Comparison of ENCODE assay signal across 1 cellular context in the genomic region with DNA sequence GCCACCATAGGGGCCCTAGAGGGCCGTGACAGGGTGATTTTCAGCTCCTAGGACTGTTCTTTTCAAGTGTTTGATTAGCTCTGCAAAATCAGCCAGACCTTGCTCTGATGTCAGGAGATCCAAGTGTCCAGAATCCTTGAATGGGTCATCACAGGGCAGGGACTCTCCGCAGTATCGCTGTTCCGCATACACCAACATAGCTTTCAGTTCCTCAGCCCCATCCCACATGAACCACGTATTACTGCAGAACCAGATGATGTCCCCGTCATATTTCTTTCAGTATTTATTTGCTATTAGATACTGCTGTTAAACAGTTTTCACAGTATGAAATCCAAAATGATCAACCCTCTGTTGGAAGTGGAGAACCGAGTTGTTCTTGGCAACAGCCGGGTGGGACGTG.
TF ChIP-seq lines count a peak whose summit lies in the region.

No MANE protein-coding gene starts in this region.

TF ChIP-seq in H1, 55 proteins besides CTCF, POLR2A, EP300 and RAD21:
- TF ChIP-seq EZH2 (IDR thresholded peaks at IDR 0.05; ENCODE audit: low read depth, low read length, severe bottlenecking) (no peak), HDAC6 (IDR thresholded peaks at IDR 0.05; ENCODE audit: low read depth, low read length) (no peak), GTF2F1 (IDR thresholded peaks at IDR 0.05; ENCODE audit: borderline replicate concordance, low read depth, low read length) (no peak), TEAD4 (IDR thresholded peaks at IDR 0.05; ENCODE audit: low read depth, low read length) (no peak), ZNF274 (IDR thresholded peaks at IDR 0.05; ENCODE audit: borderline replicate concordance, extremely low read depth, low read length) (no peak), SP4 (IDR thresholded peaks at IDR 0.05; ENCODE audit: low read length) (no peak), NANOG (IDR thresholded peaks at IDR 0.05; ENCODE audit: insufficient read depth, low read depth, low read length, poor library complexity, severe bottlenecking) (no peak), TBP (IDR thresholded peaks at IDR 0.05; ENCODE audit: low read depth, low read length) (no peak), NRF1 (IDR thresholded peaks at IDR 0.05; ENCODE audit: low read depth, low read length) (no peak), KDM4A (IDR thresholded peaks at IDR 0.05; ENCODE audit: low read depth, low read length, severe bottlenecking) (no peak), TAF1 (IDR thresholded peaks at IDR 0.05; ENCODE audit: low read depth, low read length) (no peak)
- TF ChIP-seq, protein P1, sequence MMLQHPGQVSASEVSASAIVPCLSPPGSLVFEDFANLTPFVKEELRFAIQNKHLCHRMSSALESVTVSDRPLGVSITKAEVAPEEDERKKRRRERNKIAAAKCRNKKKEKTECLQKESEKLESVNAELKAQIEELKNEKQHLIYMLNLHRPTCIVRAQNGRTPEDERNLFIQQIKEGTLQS (IDR thresholded peaks at IDR 0.05; ENCODE audit: insufficient read depth, low read depth, low read length), result no peak
